In genomic region chr5:16957305-16958165, GRCh38 we compare ENCODE assay signal across 13 cellular contexts. TPM values are rescaled to one million over a fixed set of nuclear protein-coding genes. Genes with fewer than 3 reads are reported as not detected.
DNase-seq lines count a peak whose midpoint lies in the region; FAIRE-seq and TF ChIP-seq lines count a peak whose summit lies in the region.
"Had no signal": no experiment of that assay in that cellular context is flagged by ENCODE, and none has a peak within 500 bp of the region (broad histone marks: within the 10 kb centered on the region; RNA-seq: fewer than 3 reads in every experiment).

No MANE protein-coding gene starts in this region.

- H4K20me1 ChIP-seq in endothelial cell of umbilical vein (replicated peaks; ENCODE audit: control insufficient read depth, extremely low read depth, insufficient read depth, low read length) (no peaks in the 10 kb centered on the region), osteoblast (ENCODE audit: insufficient read depth, low read length) (no peaks in the 10 kb centered on the region)

- BruUV-seq in endothelial cell of umbilical vein (replicated peaks; lab: Mats Ljungman, UMichigan): TSS peak; percentile 66

- H3K4me1 ChIP-seq in endothelial cell of umbilical vein (ENCODE audit: control insufficient read depth, extremely low read depth, insufficient read depth, low read length): peaks cover 12% of the 10 kb centered on the region
- peaks cover 10% of the 10 kb centered on the region for H3K4me1 ChIP-seq in osteoblast (ENCODE audit: insufficient read depth, low read length)
- H3K4me1 ChIP-seq: ascending aorta had no signal

- intact Hi-C loops in endothelial cell of umbilical vein (cut with micrococcal nuclease): loop anchor here (1.0 to 2.0 kb wide), 2 partner anchors 21 to 37 kb away; partner anchors contain the start of gene MYO10

- no peak for TF ChIP-seq CTCF in RWPE1 (conservative IDR thresholded peaks at IDR 0.05; ENCODE audit: low read depth)
- no peak for TF ChIP-seq CTCF in endothelial cell of umbilical vein (IDR thresholded peaks at IDR 0.05; ENCODE audit: extremely low read depth in 1 of 2, insufficient read depth in 1 of 2, low read depth in 1 of 2, low read length in 2 of 2)
- no peak for TF ChIP-seq CTCF in osteoblast (IDR thresholded peaks at IDR 0.05; ENCODE audit: extremely low read depth, low read depth, low read length)

- peak; percentile 76 for DNase-seq in GM03348 (ENCODE audit: low spot score)
- DNase-seq in RWPE1 (ENCODE audit: low spot score): peak; percentile 67
- DNase-seq in endothelial cell of umbilical vein (ENCODE audit: low read depth, low spot score): peak; percentile 89
- peak; percentile 95 for DNase-seq in osteoblast (ENCODE audit: insufficient read length, low spot score, missing footprints)
- no peak for DNase-seq in NCI-H1092 treated with DMSO at 0.1 percent for 48 hours (lab: John Stamatoyannopoulos, UW)
- DNase-seq in NOMO-1 (lab: John Stamatoyannopoulos, UW; ENCODE audit: unreplicated experiment in 2 of 2): no peak
- no peak for DNase-seq in activated CD8-positive, alpha-beta memory T cell treated with anti-CD3 and anti-CD28 coated beads for 24 hours
- DNase-seq in activated gamma-delta T cell (lab: John Stamatoyannopoulos, UW): no peak
- DNase-seq: activated CD8-positive, alpha-beta memory T cell treated with anti-CD3 and anti-CD28 coated beads, Interleukin-2, amount 50 U/mL, for 48 hours; erythroblast; GOT3 had no signal

- dilution Hi-C loops in endothelial cell of umbilical vein (cut with MboI; ENCODE audit: extremely low pct_ligation_motif_present, low sequenced_read_pairs): no loop called here

- no peaks in the 10 kb centered on the region for H3K36me3 ChIP-seq in endothelial cell of umbilical vein (ENCODE audit: control insufficient read depth in 2 of 2, extremely low read depth in 1 of 2, insufficient read depth in 2 of 2, low read length in 2 of 2)
- no peaks in the 10 kb centered on the region for H3K36me3 ChIP-seq in osteoblast (ENCODE audit: insufficient read depth, low read length)
- H3K36me3 ChIP-seq: ascending aorta had no signal

- H3K9ac ChIP-seq in endothelial cell of umbilical vein (replicated peaks; ENCODE audit: extremely low read depth, insufficient read depth, low read length): peak overlapping the region; percentile 25

- H3K4me3 ChIP-seq in endothelial cell of umbilical vein (replicated peaks in 1 of 3; ENCODE audit: insufficient read depth in 1 of 3, low read depth in 1 of 3, low read length in 3 of 3): no peak overlapping the region
- H3K4me3 ChIP-seq in osteoblast (ENCODE audit: insufficient read depth, low read length): no peak overlapping the region
- H3K4me3 ChIP-seq: ascending aorta had no signal

- no peaks in the 10 kb centered on the region for H3K79me2 ChIP-seq in endothelial cell of umbilical vein (ENCODE audit: control insufficient read depth, insufficient read depth, low read length)
- H3K79me2 ChIP-seq in osteoblast (ENCODE audit: insufficient read depth, low read length): no peaks in the 10 kb centered on the region

- H3K9me3 ChIP-seq in endothelial cell of umbilical vein (replicated peaks; ENCODE audit: control insufficient read depth, insufficient read depth, low read length): no peaks in the 10 kb centered on the region
- H3K9me3 ChIP-seq in osteoblast (ENCODE audit: low read depth, low read length): no peaks in the 10 kb centered on the region
- H3K9me3 ChIP-seq: ascending aorta had no signal

- FAIRE-seq in endothelial cell of umbilical vein (lab: Jason Lieb, UNC): peak; percentile 92

- H3K27me3 ChIP-seq in endothelial cell of umbilical vein (ENCODE audit: control insufficient read depth in 2 of 2, insufficient read depth in 2 of 2, low read length in 2 of 2) (no peaks in the 10 kb centered on the region), osteoblast (ENCODE audit: insufficient read depth, low read length) (no peaks in the 10 kb centered on the region)
- H3K27me3 ChIP-seq: ascending aorta had no signal

- no peaks in the 10 kb centered on the region for H3K9me1 ChIP-seq in endothelial cell of umbilical vein (replicated peaks; ENCODE audit: control insufficient read depth, extremely low read depth, insufficient read depth, low read length)

- H3K27ac ChIP-seq in RWPE1 (peak overlapping the region; percentile 56), endothelial cell of umbilical vein (ENCODE audit: insufficient read depth, low read depth, low read length) (peak overlapping the region; percentile 87), osteoblast (ENCODE audit: low read depth, low read length) (peak overlapping the region; percentile 93)
- H3K27ac ChIP-seq: VCaP had no signal

- CTCF ChIA-PET in RWPE1 (lab: Yijun Ruan, JAX) (no interaction called here), endothelial cell of umbilical vein (lab: Charles Lee) (interaction anchor here (0.9 to 1.3 kb wide), 7 partner anchors 8 to 232 kb away, joined by 3 to 9 read pairs (median 4); partner anchors contain the start of gene MYO10)

- POLR2A ChIA-PET in RWPE1 (lab: Yijun Ruan, JAX; ENCODE audit: low non-redundant PET) (no interaction called here), endothelial cell of umbilical vein (lab: Charles Lee) (interaction anchor here (0.6 to 1.4 kb wide), 3 partner anchors 21 to 69 kb away, joined by 3 read pairs; no protein-coding TSS in a partner anchor)

- H3K4me2 ChIP-seq in endothelial cell of umbilical vein (ENCODE audit: insufficient read depth, low read length): peak overlapping the region; percentile 50
- peak overlapping the region; percentile 58 for H3K4me2 ChIP-seq in osteoblast (ENCODE audit: insufficient read depth, low read length)

- TF ChIP-seq POLR2A in endothelial cell of umbilical vein (IDR thresholded peaks at IDR 0.05; ENCODE audit: low read depth, low read length): no peak

- H2AFZ ChIP-seq in endothelial cell of umbilical vein (ENCODE audit: low read depth, low read length): peak overlapping the region; percentile 76
- peak overlapping the region; percentile 71 for H2AFZ ChIP-seq in osteoblast (ENCODE audit: low read length)

TF ChIP-seq in endothelial cell of umbilical vein, 7 proteins besides CTCF, POLR2A, EP300 and RAD21:
- TF ChIP-seq MAX (IDR thresholded peaks at IDR 0.05; ENCODE audit: insufficient read depth, insufficient read length) (no peak), EZH2 (IDR thresholded peaks at IDR 0.05; ENCODE audit: borderline replicate concordance, low read depth, low read length, severe bottlenecking) (no peak), FOS (IDR thresholded peaks at IDR 0.05; ENCODE audit: borderline replicate concordance, insufficient read depth, low read length) (peak; percentile 99), MYC (IDR thresholded peaks at IDR 0.05; ENCODE audit: low read depth, low read length) (no peak), JUN (IDR thresholded peaks at IDR 0.05; ENCODE audit: borderline replicate concordance, insufficient read depth, insufficient read length, low read depth) (peak; percentile 75), GATA2 (IDR thresholded peaks at IDR 0.05; ENCODE audit: insufficient read depth, insufficient read length, low read depth, low read length) (peak; percentile 87), POLR2AphosphoS5 (IDR thresholded peaks at IDR 0.05; ENCODE audit: insufficient read depth, low read depth, low read length) (peak; percentile 78)
TF ChIP-seq in endothelial cell of umbilical vein: peak in this region for 4.

RNA-seq across cellular contexts. Expression of gene MYO10, which starts 21.4 kb away (rescaled TPM):
- 144 and 148 TPM in 2 replicates for total RNA-seq in endothelial cell of umbilical vein
- 20.1 and 36.0 TPM in 2 replicates for polyA plus RNA-seq in endothelial cell of umbilical vein
- 37.7 and 42.0 TPM in 2 replicates for polyA plus RNA-seq in endothelial cell of umbilical vein (2011; cell fraction: cytosol; rRNA removed)
- polyA plus RNA-seq in endothelial cell of umbilical vein (2011; cell fraction: nucleus; rRNA removed): 71.0 and 77.6 TPM in 2 replicates
- polyA plus RNA-seq in endothelial cell of umbilical vein (2012): 66.3 and 73.2 TPM in 2 replicates
- polyA minus RNA-seq in endothelial cell of umbilical vein: 128 and 136 TPM in 2 replicates
- polyA minus RNA-seq in endothelial cell of umbilical vein (2011; cell fraction: cytosol; rRNA and poly(A)+ RNA removed): 8.3 TPM
- 208 and 230 TPM in 2 replicates for polyA minus RNA-seq in endothelial cell of umbilical vein (2011; cell fraction: nucleus; rRNA and poly(A)+ RNA removed)
- 40.9 and 43.6 TPM in 2 replicates for total RNA-seq in osteoblast

Comparison
In these comparisons a context has a peak if more than half of its experiments do, and no peak if none do; other contexts are left out.
1. DNase-seq: peak in GM03348 (single experiment), RWPE1 (single experiment), endothelial cell of umbilical vein (single experiment) and osteoblast (single experiment); none in NCI-H1092 treated with DMSO at 0.1 percent for 48 hours (single experiment), NOMO-1 (0 of 2), activated CD8-positive, alpha-beta memory T cell treated with anti-CD3 and anti-CD28 coated beads for 24 hours (single experiment) and activated gamma-delta T cell (single experiment).
2. Peak in every context shown above with its lines, with median percentiles within 50 percentile points of each other: H3K27ac ChIP-seq.